ENCODE assay signal across 8 cellular contexts in genomic region chr4:74932832-74933561, GRCh38. TPM values are rescaled to one million over a fixed set of nuclear protein-coding genes. Genes with fewer than 3 reads are reported as not detected.
DNase-seq lines count a peak whose midpoint lies in the region; ATAC-seq, FAIRE-seq and TF ChIP-seq lines count a peak whose summit lies in the region.

PARM1 (plus strand) TSS chr4:74933116; CDS start chr4:74933328, 212 bp downstream.

- CTCF ChIA-PET in GM12878 (lab: Yijun Ruan, JAX) = interaction anchor here (0.6 to 5.5 kb wide), 18 partner anchors 10 to 775 kb away, joined by 3 to 56 read pairs (median 3); no protein-coding TSS in a partner anchor

- TF ChIP-seq RAD21 in GM12878 (IDR thresholded peaks at IDR 0.05; ENCODE audit: insufficient read depth, low read depth, low read length) = peak; percentile 97

- H4K20me1 ChIP-seq in OCI-LY1 (ENCODE audit: insufficient read depth, low read length) (no peaks in the 10 kb centered on the region), GM12878 (ENCODE audit: control insufficient read depth, insufficient read depth) (no peaks in the 10 kb centered on the region)

- WGBS in GM12878 (ENCODE audit: insufficient coverage, insufficient replicate concordance, low lambda C conversion rate, missing lambda C conversion rate) = 1% methylated on average over 34 of the region's 64 CpGs
- WGBS in iPS DF 6.9 (ENCODE audit: insufficient coverage, insufficient read length) = no CpG with 5 or more reads among the region's 64 CpGs

- no peak within 1 kb of the TSS for H3K27ac ChIP-seq in OCI-LY1 (ENCODE audit: low read depth, low read length, poor library complexity, severe bottlenecking)
- peak within 1 kb of the TSS; percentile 46 for H3K27ac ChIP-seq in GM12878 (ENCODE audit: control insufficient read depth, insufficient read depth)
- no peak within 1 kb of the TSS for H3K27ac ChIP-seq in iPS DF 6.9 (ENCODE audit: low read length)

- DNase-seq in ELR (ENCODE audit: low read depth) (peak; percentile 83), HS-5 (ENCODE audit: low read depth) (peak; percentile 31), GM12878 (ENCODE audit: low read depth, low spot score) (no peak), iPS DF 6.9 (ENCODE audit: low read depth, low spot score) (peak; percentile 41), retina (peak; percentile 86), GF-D8 (lab: John Stamatoyannopoulos, UW) (no peak)

- H3K79me2 ChIP-seq in OCI-LY1 (ENCODE audit: insufficient read depth, low read length) = no peaks in the 10 kb centered on the region
- H3K79me2 ChIP-seq in GM12878 (ENCODE audit: control insufficient read depth, insufficient read depth, low read length) = peaks cover 6% of the 10 kb centered on the region

- TF ChIP-seq EP300 in GM12878 (IDR thresholded peaks at IDR 0.05; ENCODE audit: borderline replicate concordance in 1 of 2, control insufficient read depth in 1 of 2, low read depth in 2 of 2, low read length in 2 of 2) = no peak

- H2AFZ ChIP-seq in OCI-LY1 (ENCODE audit: low read length) = peak within 1 kb of the TSS; percentile 81
- H2AFZ ChIP-seq in GM12878 (ENCODE audit: control insufficient read depth, low read depth, low read length) = peak within 1 kb of the TSS; percentile 81

- H3K4me3 ChIP-seq in OCI-LY1 (ENCODE audit: low read depth, low read length, poor library complexity, severe bottlenecking) = peak within 1 kb of the TSS; percentile 65
- peak within 1 kb of the TSS; percentile 84 for H3K4me3 ChIP-seq in GM12878
- peak within 1 kb of the TSS; percentile 48; the same call in 1 of the 2 replicates for H3K4me3 ChIP-seq in iPS DF 6.9 (ENCODE audit: low read length)

- in situ Hi-C loops in GM12878 (cut with MboI) = loop anchor here (5.0 kb wide), 1 partner anchor 354 kb away; no protein-coding TSS in a partner anchor

- H3K36me3 ChIP-seq in OCI-LY1 (ENCODE audit: insufficient read depth, low read length) (no peaks in the 10 kb centered on the region), GM12878 (ENCODE audit: control insufficient read depth in 2 of 2, insufficient read depth in 2 of 2, low read length in 1 of 2) (no peaks in the 10 kb centered on the region), iPS DF 6.9 (ENCODE audit: control insufficient read depth, insufficient read depth, low read length) (no peaks in the 10 kb centered on the region)

- peak; percentile 87 for TF ChIP-seq POLR2A in GM12878 (IDR thresholded peaks at IDR 0.05; ENCODE audit: low read depth, low read length)

- H3K9me3 ChIP-seq in OCI-LY1 (ENCODE audit: low read length) = no peaks in the 10 kb centered on the region
- H3K9me3 ChIP-seq in GM12878 (replicated peaks; ENCODE audit: control insufficient read depth, insufficient read depth, low read length) = no peaks in the 10 kb centered on the region
- no peaks in the 10 kb centered on the region for H3K9me3 ChIP-seq in iPS DF 6.9 (ENCODE audit: control insufficient read depth, insufficient read depth, low read length)

- intact Hi-C loops in GM12878 (cut with micrococcal nuclease; ENCODE audit: unreplicated experiment) = loop anchor here (1.0 to 5.0 kb wide), 9 partner anchors 36 to 582 kb away; partner anchors contain the start of genes RCHY1 and THAP6

- H3K9me2 ChIP-seq in OCI-LY1 (ENCODE audit: low read depth, low read length) = no peaks in the 10 kb centered on the region

- ATAC-seq in GM21367 (IDR thresholded peaks at IDR 0.05; ENCODE audit: unreplicated experiment) (peak; percentile 72), GM12878 (peak; percentile 85)

- peak; percentile 85 for FAIRE-seq in GM12878 (lab: Jason Lieb, UNC)

- POLR2A ChIA-PET in GM12878 (lab: Charles Lee) = interaction anchor here (1.6 kb wide), 1 partner anchor 58 kb away, joined by 3 read pairs; no protein-coding TSS in a partner anchor

- TF ChIP-seq CTCF in OCI-LY1 (IDR thresholded peaks at IDR 0.05; ENCODE audit: low read length) (peak; percentile 72), GM12878 (IDR thresholded peaks at IDR 0.05 in 2 of 3, conservative IDR thresholded peaks at IDR 0.05 in 1 of 3; ENCODE audit: control insufficient read depth in 2 of 3, extremely low read depth in 1 of 3, insufficient read depth in 1 of 3, low read depth in 3 of 3, low read length in 3 of 3) (peak; percentile 66 to 87 (median 76); a peak in 4 of 6 replicates)

- peaks cover 10% of the 10 kb centered on the region for H3K4me1 ChIP-seq in OCI-LY1 (ENCODE audit: insufficient read depth, low read length, severe bottlenecking)
- H3K4me1 ChIP-seq in GM12878 (ENCODE audit: control insufficient read depth, insufficient read depth, low read length) = peaks cover 10% of the 10 kb centered on the region
- peaks cover 2% of the 10 kb centered on the region for H3K4me1 ChIP-seq in iPS DF 6.9 (ENCODE audit: control insufficient read depth, insufficient read depth, low read length)

- no peaks in the 10 kb centered on the region for H3F3A ChIP-seq in OCI-LY1 (ENCODE audit: insufficient read depth, low read length)

- H3K27me3 ChIP-seq in OCI-LY1 (ENCODE audit: insufficient read depth, low read length) (peaks cover 9% of the 10 kb centered on the region; the same call in 1 of the 2 replicates), GM12878 (replicated peaks in 1 of 2; ENCODE audit: control insufficient read depth in 2 of 2, insufficient read depth in 2 of 2, low read length in 1 of 2) (peaks cover 0 to 3% of the 10 kb centered on the region in 2 experiments; a peak in 2 of 4 replicates), iPS DF 6.9 (ENCODE audit: control insufficient read depth, insufficient read depth, low read length) (peaks cover 17% of the 10 kb centered on the region)

- RAD21 ChIA-PET in GM12878 (lab: Charles Lee; ENCODE audit: unreplicated experiment) = interaction anchor here (0.9 to 5.6 kb wide), 12 partner anchors 11 to 356 kb away, joined by 3 to 37 read pairs (median 6); no protein-coding TSS in a partner anchor

- H3K9ac ChIP-seq in OCI-LY1 (ENCODE audit: low read length) (peak within 1 kb of the TSS; percentile 46; the same call in 1 of the 2 replicates), GM12878 (ENCODE audit: control insufficient read depth, insufficient read depth, low read length) (peak within 1 kb of the TSS; percentile 61)

- SMC1A ChIA-PET in GM12878 (lab: Charles Lee; ENCODE audit: uncharacterized antibody, unreplicated experiment) = interaction anchor here (0.7 to 5.1 kb wide), 11 partner anchors 11 to 358 kb away, joined by 3 to 36 read pairs (median 5); no protein-coding TSS in a partner anchor

- no TSS peak for BruUV-seq in GM12878 (replicated peaks; lab: Mats Ljungman, UMichigan)

- H3K4me2 ChIP-seq in OCI-LY1 (ENCODE audit: low read length) (peak within 1 kb of the TSS; percentile 77), GM12878 (ENCODE audit: control insufficient read depth, insufficient read depth) (peak within 1 kb of the TSS; percentile 85)

TF ChIP-seq in GM12878, 131 proteins besides CTCF, POLR2A, EP300 and RAD21 (continues in another document):
- TF ChIP-seq ATF2 (IDR thresholded peaks at IDR 0.05; ENCODE audit: low read length) (no peak), SMC3 (IDR thresholded peaks at IDR 0.05; ENCODE audit: borderline replicate concordance, low read length) (peak; percentile 86), ZNF274 (IDR thresholded peaks at IDR 0.05; ENCODE audit: insufficient read depth, insufficient read length) (no peak), RUNX3 (IDR thresholded peaks at IDR 0.05; ENCODE audit: low read length) (peak; percentile 12; the same call in 1 of the 2 replicates), YY1 (IDR thresholded peaks at IDR 0.05; ENCODE audit: low read depth, low read length) (0 out of 2 replicates have a peak, but pooled peaks have one; percentile 13), MEF2B (IDR thresholded peaks at IDR 0.05; ENCODE audit: partially characterized antibody, poor library complexity, severe bottlenecking) (no peak), IKZF1 (conservative IDR thresholded peaks at IDR 0.05) (peak; percentile 64), LARP7 (IDR thresholded peaks at IDR 0.05) (peak; percentile 69), TAF1 (IDR thresholded peaks at IDR 0.05; ENCODE audit: borderline replicate concordance, low read depth, low read length) (peak; percentile 40; the same call in 1 of the 2 replicates), ZSCAN29 (IDR thresholded peaks at IDR 0.05) (peak; percentile 53; the same call in 1 of the 2 replicates), STAT1 (conservative IDR thresholded peaks at IDR 0.05) (0 out of 2 replicates have a peak, but pooled peaks have one; percentile 32), HDAC6 (IDR thresholded peaks at IDR 0.05; ENCODE audit: unreplicated experiment) (peak; percentile 92), CREM (IDR thresholded peaks at IDR 0.05; ENCODE audit: low read depth) (0 out of 2 replicates have a peak, but pooled peaks have one; percentile 35), EGR1 (IDR thresholded peaks at IDR 0.05; ENCODE audit: borderline replicate concordance in 1 of 2, low read depth in 2 of 2, low read length in 2 of 2) (peak in 1 of 2 experiments; percentile 67; a peak in 1 of 3 replicates)

RNA-seq across cellular contexts. Expression of gene PARM1, which starts in this region (rescaled TPM):
- 13.5 and 16.1 TPM in 2 replicates for total RNA-seq in GM12878 (2013; cell fraction: nucleolus; rRNA removed)
- total RNA-seq in GM12878 (2014; rRNA removed) = 56.2 and 59.2 TPM in 2 replicates
- total RNA-seq in GM12878 (2014; rRNA removed; fragmentation: Illumina TruSeq; extraction: Trizol) = 41.4 and 42.2 TPM in 2 replicates
- total RNA-seq in GM12878 (2021) = 41.4 and 43.2 TPM in 2 replicates
- 7.1 TPM for polyA plus RNA-seq in GM12878 (2011; ENCODE audit: low read depth)
- polyA plus RNA-seq in GM12878 (2011; rRNA removed) = 27.0 and 30.3 TPM in 2 replicates
- polyA plus RNA-seq in GM12878 (2011; cell fraction: cytosol; rRNA removed) = 27.2 and 33.8 TPM in 2 replicates
- polyA plus RNA-seq in GM12878 (2011; cell fraction: nucleus; rRNA removed) = 28.6 and 28.9 TPM in 2 replicates
- polyA plus RNA-seq in GM12878 (2012) = 8.4 and 10.4 TPM in 2 replicates
- polyA plus RNA-seq in GM12878 (2014; fragmentation: Illumina TruSeq; extraction: Trizol) = 54.2 and 57.1 TPM in 2 replicates
- 10 to 100 TPM; 13.9 to 21.8 TPM for polyA plus RNA-seq in GM12878 (2014; fragmentation: Nextera tagmentation; extraction: Ambion mirVana)
- polyA plus RNA-seq in GM12878 (2014; rRNA removed) = 25.5 and 26.0 TPM in 2 replicates
- 10 to 100 TPM; 41.1 to 41.5 TPM for polyA plus RNA-seq in GM12878 (2016; fragmentation: Nextera tagmentation; extraction: Ambion mirVana)
- 25.0 and 26.2 TPM in 2 replicates for polyA minus RNA-seq in GM12878 (2011; rRNA and poly(A)+ RNA removed)
- 11.6 and 14.0 TPM in 2 replicates for polyA minus RNA-seq in GM12878 (2011; cell fraction: cytosol; rRNA and poly(A)+ RNA removed)
- 13.8 and 20.3 TPM in 2 replicates for polyA minus RNA-seq in GM12878 (2011; cell fraction: nucleus; rRNA and poly(A)+ RNA removed)

Comparison
In these comparisons a context has a peak if more than half of its experiments do, and no peak if none do; other contexts are left out.
1. DNase-seq: peak in ELR (single experiment), HS-5 (single experiment), iPS DF 6.9 (single experiment) and retina (single experiment); none in GM12878 (single experiment) and GF-D8 (single experiment).
2. Peak in every context shown above with its lines, with median percentiles within 50 percentile points of each other: H3K4me3 ChIP-seq.